Comparison of ENCODE assay signal across 8 cellular contexts in the genomic region with DNA sequence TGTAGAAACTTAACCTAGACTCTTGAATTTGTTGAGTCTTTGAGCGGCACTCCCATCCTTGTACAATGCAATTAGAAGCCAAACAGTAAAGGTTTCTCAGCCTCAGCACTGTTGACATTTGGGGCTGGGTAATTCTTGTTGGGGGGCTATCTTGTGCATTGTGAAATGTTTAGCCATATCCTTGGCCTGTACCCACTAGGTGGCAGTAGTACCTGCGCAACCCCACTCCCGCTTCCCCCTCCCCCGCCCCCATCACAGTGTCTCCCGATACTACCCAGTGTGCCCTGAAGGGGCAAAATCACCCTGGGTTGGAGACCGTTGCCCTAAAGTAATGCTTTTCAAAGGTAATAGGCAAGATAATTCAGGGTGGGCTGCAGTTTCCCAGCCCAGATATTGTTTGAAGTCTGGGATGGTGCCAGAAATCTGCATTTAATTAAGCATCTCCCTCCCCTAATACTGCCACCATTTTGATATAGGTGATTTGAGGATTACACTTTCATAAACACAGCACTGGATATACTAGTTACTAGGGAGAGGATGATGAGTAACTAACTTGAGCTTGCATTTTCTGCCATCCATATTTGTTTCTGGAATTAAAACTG. TPM values are rescaled to one million over a fixed set of nuclear protein-coding genes. Genes with fewer than 3 reads are reported as not detected.
DNase-seq lines count a peak whose midpoint lies in the region; ATAC-seq and TF ChIP-seq lines count a peak whose summit lies in the region.

No MANE protein-coding gene starts in this region.

- no peaks in the 10 kb centered on the region for H3K9me3 Mint-ChIP-seq in activated CD4-positive, alpha-beta T cell treated with anti-CD3 and anti-CD28 coated beads, Interleukin-2, amount 10 ng/mL, durations not matched to agents 7 days and 5 days

- peaks cover 39% of the 10 kb centered on the region for H3K4me1 Mint-ChIP-seq in activated CD4-positive, alpha-beta T cell treated with anti-CD3 and anti-CD28 coated beads, Interleukin-2, amount 10 ng/mL, durations not matched to agents 7 days and 5 days

- H3K27me3 ChIP-seq in lung (ENCODE audit: control insufficient read depth, insufficient read depth) = no peaks in the 10 kb centered on the region

- peaks cover 26% of the 10 kb centered on the region for H3K36me3 Mint-ChIP-seq in activated CD4-positive, alpha-beta T cell treated with anti-CD3 and anti-CD28 coated beads, Interleukin-2, amount 10 ng/mL, durations not matched to agents 7 days and 5 days (ENCODE audit: low read depth)

- H3K36me3 ChIP-seq in lung (ENCODE audit: control insufficient read depth in 2 of 2, insufficient read depth in 2 of 2, low read length in 2 of 2) = peaks cover 9 to 16% of the 10 kb centered on the region in 2 donors

- H3K27me3 Mint-ChIP-seq in activated CD4-positive, alpha-beta T cell treated with anti-CD3 and anti-CD28 coated beads, Interleukin-2, amount 10 ng/mL, durations not matched to agents 7 days and 5 days = no peaks in the 10 kb centered on the region

- ATAC-seq in GM21447 (IDR thresholded peaks at IDR 0.05; ENCODE audit: unreplicated experiment) (peak; percentile 32), lung (ENCODE audit: insufficient read depth, low FRiP score) (no peak), GM19023 (IDR thresholded peaks at IDR 0.05; ENCODE audit: unreplicated experiment) (no peak)

- POLR2A ChIA-PET in activated CD4-positive, alpha-beta T cell treated with anti-CD3 and anti-CD28 coated beads, Interleukin-2, amount 10 ng/mL, durations not matched to agents 7 days and 5 days (lab: Charles Lee) = no interaction called here

- WGBS in lung, 2 donors = 18% methylated on average over 6 of the region's 6 CpGs

- CTCF ChIA-PET in activated CD4-positive, alpha-beta T cell treated with anti-CD3 and anti-CD28 coated beads, Interleukin-2, amount 10 ng/mL, durations not matched to agents 7 days and 5 days (lab: Charles Lee) = interaction anchor here (0.6 to 1.9 kb wide), 10 partner anchors 14 to 576 kb away, joined by 3 to 4 read pairs (median 3); a partner anchor contains a TSS

- H3K9me3 ChIP-seq in lung (ENCODE audit: control insufficient read depth in 2 of 2, insufficient read depth in 1 of 2, low read length in 1 of 2) = no peaks in the 10 kb centered on the region

- in situ Hi-C loops in ACHN (cut with HindIII; ENCODE audit: low pct_ligation_motif_present, low pct_unique_long_range_greater_than_20kb, low sequenced_read_pairs) = loop anchor here (25.0 kb wide), 1 partner anchor 102 kb away; a partner anchor contains a TSS

- TF ChIP-seq CTCF in choroid plexus epithelial cell (conservative IDR thresholded peaks at IDR 0.05; ENCODE audit: low read depth, low read length) = peak; percentile 71
- no peak for TF ChIP-seq CTCF in lung (IDR thresholded peaks at IDR 0.05; ENCODE audit: control extremely low read depth, extremely low read depth)

- peaks cover 3% of the 10 kb centered on the region in 2 donors for H3K4me1 ChIP-seq in lung (ENCODE audit: control insufficient read depth in 2 of 2, insufficient read depth in 2 of 2, low read length in 2 of 2)

- H3K27ac ChIP-seq in lung (ENCODE audit: low read depth in 1 of 2, low read length in 1 of 2) = no peak overlapping the region

- H3K27ac Mint-ChIP-seq in activated CD4-positive, alpha-beta T cell treated with anti-CD3 and anti-CD28 coated beads, Interleukin-2, amount 10 ng/mL, durations not matched to agents 7 days and 5 days = peak overlapping the region; percentile 33

- DNase-seq in ACHN (peak; percentile 85), NCI-H510A (lab: John Stamatoyannopoulos, UW) (peak; percentile 59), choroid plexus epithelial cell (ENCODE audit: low read depth) (peak; percentile 69), lung (ENCODE audit: low spot score) (peak; percentile 35)
- DNase-seq in activated CD4-positive, alpha-beta T cell treated with anti-CD3 and anti-CD28 coated beads, Interleukin-2, amount 10 ng/mL, durations not matched to agents 7 days and 5 days = peak; percentile 83
- peak; percentile 31 to 60 for DNase-seq in stimulated activated CD8-positive, alpha-beta memory T cell treated with anti-CD3 and anti-CD28 coated beads, Interleukin-15, amount 100 ng/mL, for 4 hours (ENCODE audit: low read depth in 2 of 2)

- H3K4me3 ChIP-seq in choroid plexus epithelial cell (ENCODE audit: low read depth, low read length) (no peak overlapping the region), lung (no peak overlapping the region)

- H3K4me3 Mint-ChIP-seq in activated CD4-positive, alpha-beta T cell treated with anti-CD3 and anti-CD28 coated beads, Interleukin-2, amount 10 ng/mL, durations not matched to agents 7 days and 5 days = peak overlapping the region; percentile 38

RNA-seq across cellular contexts. Expression of a gene that starts 1.8 kb away (rescaled TPM):
- 100 to 1,000 TPM; 323 to 355 TPM for total RNA-seq in activated CD4-positive, alpha-beta T cell treated with anti-CD3 and anti-CD28 coated beads, Interleukin-2, amount 10 ng/mL, durations not matched to agents 7 days and 5 days
- 100 to 1,000 TPM; 211 to 370 TPM for total RNA-seq in lung
- polyA plus RNA-seq in lung = 1,000 to 10,000 TPM in 1 of 2 donors, 100 to 1,000 TPM in 1; 679 to 1,397 TPM

RNA-seq across cellular contexts. Expression of a gene that starts 6.4 kb away (rescaled TPM):
- 10 to 100 TPM; 26.7 to 31.6 TPM for total RNA-seq in activated CD4-positive, alpha-beta T cell treated with anti-CD3 and anti-CD28 coated beads, Interleukin-2, amount 10 ng/mL, durations not matched to agents 7 days and 5 days
- total RNA-seq in lung = 10 to 100 TPM in 1 of 2 donors, 1 to 10 TPM in 1; 9.6 to 16.9 TPM
- polyA plus RNA-seq in lung = 10 to 100 TPM; 28.7 to 32.9 TPM

RNA-seq across cellular contexts. Expression of a gene that starts 6.5 kb away (rescaled TPM):
- 10 to 100 TPM; 27.3 to 32.3 TPM for total RNA-seq in activated CD4-positive, alpha-beta T cell treated with anti-CD3 and anti-CD28 coated beads, Interleukin-2, amount 10 ng/mL, durations not matched to agents 7 days and 5 days
- total RNA-seq in lung = 10 to 100 TPM; 27.5 to 27.6 TPM
- 10 to 100 TPM; 10.6 to 11.2 TPM for polyA plus RNA-seq in lung

RNA-seq across cellular contexts. Expression of a gene that starts 29.8 kb away (rescaled TPM):
- 100 to 1,000 TPM; 145 to 159 TPM for total RNA-seq in activated CD4-positive, alpha-beta T cell treated with anti-CD3 and anti-CD28 coated beads, Interleukin-2, amount 10 ng/mL, durations not matched to agents 7 days and 5 days
- total RNA-seq in lung = 100 to 1,000 TPM in 1 of 2 donors, 10 to 100 TPM in 1; 100.0 to 128 TPM
- 100 to 1,000 TPM in 1 of 2 donors, 10 to 100 TPM in 1; 76.6 to 127 TPM for polyA plus RNA-seq in lung

RNA-seq across cellular contexts. Expression of a gene that starts 56.2 kb away (rescaled TPM):
- 100 to 1,000 TPM; 257 to 297 TPM for total RNA-seq in activated CD4-positive, alpha-beta T cell treated with anti-CD3 and anti-CD28 coated beads, Interleukin-2, amount 10 ng/mL, durations not matched to agents 7 days and 5 days
- 100 to 1,000 TPM; 210 to 308 TPM for total RNA-seq in lung
- polyA plus RNA-seq in lung = 100 to 1,000 TPM; 328 to 360 TPM

Comparison
In these comparisons a context has a peak if more than half of its experiments do, and no peak if none do; other contexts are left out.
1. DNase-seq: peak in every context shown above with its lines; median percentile 85 in ACHN; 83 in activated CD4-positive, alpha-beta T cell treated with anti-CD3 and anti-CD28 coated beads, Interleukin-2, amount 10 ng/mL, durations not matched to agents 7 days and 5 days; 69 in choroid plexus epithelial cell; 59 in NCI-H510A; 46 in stimulated activated CD8-positive, alpha-beta memory T cell treated with anti-CD3 and anti-CD28 coated beads, Interleukin-15, amount 100 ng/mL, for 4 hours; 35 in lung.